In genomic region chr11:78042858-78043257, GRCh38 we compare ENCODE assay signal across 18 cellular contexts. TPM values are rescaled to one million over a fixed set of nuclear protein-coding genes. Genes with fewer than 3 reads are reported as not detected.
A peak's percentile ranks its signal among the peaks of the same experiment; 100 is the strongest.
DNase-seq lines count a peak whose midpoint lies in the region; ATAC-seq and TF ChIP-seq lines count a peak whose summit lies in the region.
"Had no signal": no experiment of that assay in that cellular context is flagged by ENCODE, and none has a peak within 500 bp of the region (broad histone marks: within the 10 kb centered on the region; RNA-seq: fewer than 3 reads in every experiment).

No MANE protein-coding gene starts in this region.

- no peaks in the 10 kb centered on the region for H3K9me3 ChIP-seq in SJCRH30 (replicated peaks)
- H3K9me3 ChIP-seq: HAP-1 had no signal

- no peaks in the 10 kb centered on the region for H3K36me3 Mint-ChIP-seq in nephron (ENCODE audit: low read depth)
- H3K36me3 Mint-ChIP-seq: CD8-positive, alpha-beta T cell; IgD-negative memory B cell had no signal

- H3K4me1 Mint-ChIP-seq in nephron: peaks cover 59% of the 10 kb centered on the region

- H3K27me3 ChIP-seq in SJCRH30: no peaks in the 10 kb centered on the region
- H3K27me3 ChIP-seq: BLaER1 treated with 17β-estradiol and CSF1 and Interleukin-3, amounts not matched to agents 10 nM and 100 nM had no signal

- H3K27ac ChIP-seq in SJCRH30: peak overlapping the region; percentile 89; the same call in 1 of the 2 replicates
- H3K27ac ChIP-seq: BLaER1 treated with 17β-estradiol and CSF1 and Interleukin-3, amounts not matched to agents 10 nM and 100 nM; GM23248 had no signal

- H3K4me3 ChIP-seq in SJCRH30: no peak overlapping the region
- H3K4me3 ChIP-seq: BLaER1 treated with 17β-estradiol and CSF1 and Interleukin-3, amounts not matched to agents 10 nM and 100 nM; GM23248; HAP-1 had no signal

- DNase-seq in NCI-H146 (lab: John Stamatoyannopoulos, UW) (peak; percentile 6), NCI-H146 treated with DMSO at 0.1 percent for 48 hours (lab: John Stamatoyannopoulos, UW; ENCODE audit: unreplicated experiment) (no peak), COLO668 (lab: John Stamatoyannopoulos, UW; ENCODE audit: unreplicated experiment) (peak; percentile 6), SJCRH30 (no peak), sciatic nerve (ENCODE audit: low spot score) (no peak), NCI-H748 (lab: John Stamatoyannopoulos, UW; ENCODE audit: unreplicated experiment) (no peak)
- DNase-seq: CD8-positive, alpha-beta T cell; COR-L47; DMS153; GM23248 had no signal

- H3K36me3 ChIP-seq in SJCRH30: no peaks in the 10 kb centered on the region
- H3K36me3 ChIP-seq: BLaER1 treated with 17β-estradiol and CSF1 and Interleukin-3, amounts not matched to agents 10 nM and 100 nM; HAP-1 had no signal

- ATAC-seq in sciatic nerve: no peak
- ATAC-seq: CD8-positive, alpha-beta T cell; HepG2 had no signal

- H3K4me3 Mint-ChIP-seq in nephron: peak overlapping the region in 1 of 3 experiments; percentile 6
- H3K4me3 Mint-ChIP-seq: B cell; CD8-positive, alpha-beta T cell; IgD-negative memory B cell had no signal

- H3K27me3 Mint-ChIP-seq in nephron (ENCODE audit: low read depth): peaks cover 3% of the 10 kb centered on the region

- peak overlapping the region in 2 of 3 experiments; percentile 81 to 88 for H3K27ac Mint-ChIP-seq in nephron
- H3K27ac Mint-ChIP-seq: B cell; CD8-positive, alpha-beta T cell; IgD-negative memory B cell had no signal

- no peak for TF ChIP-seq CTCF in nephron (IDR thresholded peaks at IDR 0.05; ENCODE audit: unreplicated experiment in 3 of 3)

- intact Hi-C loops in sciatic nerve (cut with DNase I): loop anchor here (10.0 kb wide), 1 partner anchor 48 kb away; the partner anchor contains the start of gene INTS4

- no peaks in the 10 kb centered on the region for H3K9me3 Mint-ChIP-seq in nephron
- H3K9me3 Mint-ChIP-seq: CD8-positive, alpha-beta T cell; IgD-negative memory B cell had no signal

- peaks cover 61% of the 10 kb centered on the region for H3K4me1 ChIP-seq in SJCRH30

RNA-seq across cellular contexts. Expression of gene KCTD14, which starts 19.8 kb away (rescaled TPM):
- total RNA-seq in SJCRH30 (2014; rRNA removed; shearing (Covaris generic)): 0.15 and 0.24 TPM in 2 replicates
- total RNA-seq in sciatic nerve: 4.0 TPM
- total RNA-seq: B cell had no signal

RNA-seq across cellular contexts. Expression of gene THRSP, which starts 20.8 kb away (rescaled TPM):
- total RNA-seq in SJCRH30 (2014; rRNA removed; shearing (Covaris generic)): not detected in 2 replicates
- total RNA-seq in sciatic nerve: 39.4 TPM
- total RNA-seq: A172; B cell; CD8-positive, alpha-beta T cell; GM23248; H4 had no signal

RNA-seq across cellular contexts. Expression of gene NDUFC2, which starts 36.8 kb away (rescaled TPM):
- 127 and 135 TPM in 2 replicates for total RNA-seq in SJCRH30 (2014; rRNA removed; shearing (Covaris generic))
- 123 TPM for total RNA-seq in sciatic nerve

RNA-seq across cellular contexts. Expression of gene INTS4, which starts 48.4 kb away (rescaled TPM):
- 31.6 and 33.0 TPM in 2 replicates for total RNA-seq in SJCRH30 (2014; rRNA removed; shearing (Covaris generic))
- total RNA-seq in sciatic nerve: 49.1 TPM

Comparison
In these comparisons a context has a peak if more than half of its experiments do, and no peak if none do; other contexts are left out.
1. DNase-seq: peak in NCI-H146 (single experiment) and COLO668 (single experiment); none in NCI-H146 treated with DMSO at 0.1 percent for 48 hours (single experiment), SJCRH30 (0 of 2), sciatic nerve (single experiment) and NCI-H748 (single experiment).
2. RNA of gene THRSP, which starts 20.8 kb away (total RNA-seq): 39.4 TPM in sciatic nerve (single experiment); not detected in SJCRH30; every median in the first group is over 10 times any median in the second.